22 cellular contexts compared by ENCODE assay signal in genomic region chr14:76495983-76496382, GRCh38.
DNase-seq lines count a peak whose midpoint lies in the region; ATAC-seq, FAIRE-seq and TF ChIP-seq lines count a peak whose summit lies in the region.
"Had no signal": no experiment of that assay in that cellular context is flagged by ENCODE, and none has a peak within 500 bp of the region (broad histone marks: within the 10 kb centered on the region; RNA-seq: fewer than 3 reads in every experiment).

No MANE protein-coding gene starts in this region.

- 93% methylated on average over 2 of the region's 2 CpGs; no CpG with 5 or more reads in 1 of the 2 experiments for WGBS in H1 (ENCODE audit: extremely low coverage in 1 of 2, insufficient coverage in 1 of 2, insufficient read length in 1 of 2, insufficient replicate concordance in 2 of 2, low coverage in 1 of 2, low lambda C conversion rate in 2 of 2, missing lambda C conversion rate in 1 of 2), 2 experiments

- TF ChIP-seq EP300 in H1 (IDR thresholded peaks at IDR 0.05; ENCODE audit: borderline replicate concordance in 1 of 2, low read depth in 2 of 2, low read length in 2 of 2) = no peak

- no peak overlapping the region for H4K91ac ChIP-seq in H1 (replicated peaks; ENCODE audit: insufficient read length, low read length)

- H3K27me3 ChIP-seq in SJSA1 (replicated peaks) (no peaks in the 10 kb centered on the region), H1 (replicated peaks in 1 of 4; ENCODE audit: control insufficient read depth in 3 of 4, extremely low read depth in 1 of 4, insufficient read depth in 3 of 4, low read length in 3 of 4) (no peaks in the 10 kb centered on the region), PC-3 (ENCODE audit: low read length) (peaks cover 43% of the 10 kb centered on the region)
- H3K27me3 ChIP-seq: BLaER1 treated with 17β-estradiol and CSF1 and Interleukin-3, amounts not matched to agents 10 nM and 100 nM had no signal

- TF ChIP-seq RAD21 in H1 (IDR thresholded peaks at IDR 0.05 in 1 of 2, conservative IDR thresholded peaks at IDR 0.05 in 1 of 2; ENCODE audit: low read depth in 2 of 2, low read length in 2 of 2) = no peak

- H3K9me2 ChIP-seq in PC-3 (replicated peaks; ENCODE audit: low read length) = no peaks in the 10 kb centered on the region

- H3K4me3 Mint-ChIP-seq in neural crest cell = no peak overlapping the region
- H3K4me3 Mint-ChIP-seq: B cell; CD8-positive, alpha-beta T cell; IgD-negative memory B cell had no signal

- H3F3A ChIP-seq in PC-3 (ENCODE audit: low read length, unreplicated experiment) = no peaks in the 10 kb centered on the region

- no peak overlapping the region for H3K18ac ChIP-seq in H1 (ENCODE audit: extremely low read depth, low read length)

- no peak for TF ChIP-seq POLR2A in H1 (IDR thresholded peaks at IDR 0.05; ENCODE audit: control extremely low read depth in 1 of 2, low read depth in 2 of 2, low read length in 2 of 2)

- intact Hi-C loops in PC-3 (cut with micrococcal nuclease) = no loop called here

- FAIRE-seq in H1 (lab: Jason Lieb, UNC) = no peak
- FAIRE-seq: GM12892, GM18507, HepG2 had no signal

- H3K14ac ChIP-seq in H1 (ENCODE audit: insufficient read length) = no peak overlapping the region

- ATAC-seq in PC-3 = no peak
- ATAC-seq: CD8-positive, alpha-beta T cell; HepG2 had no signal

- H3K4me1 ChIP-seq in HEK293 (ENCODE audit: control insufficient read depth, insufficient read depth, low read length) (no peaks in the 10 kb centered on the region), SJSA1 (replicated peaks) (peaks cover 49% of the 10 kb centered on the region), H1 (replicated peaks in 1 of 4; ENCODE audit: control insufficient read depth in 3 of 4, insufficient read depth in 4 of 4, low read length in 3 of 4) (no peaks in the 10 kb centered on the region), PC-3 (ENCODE audit: insufficient read depth, low read length) (no peaks in the 10 kb centered on the region)
- H3K4me1 ChIP-seq: HAP-1 had no signal

- no peak overlapping the region for H3K23ac ChIP-seq in H1 (ENCODE audit: insufficient read length)

- H3K4me1 Mint-ChIP-seq in neural crest cell = peaks cover 16% of the 10 kb centered on the region
- H3K4me1 Mint-ChIP-seq: B cell had no signal

- H2BK120ac ChIP-seq in H1 (replicated peaks; ENCODE audit: low read depth, low read length) = no peak overlapping the region

- H2BK12ac ChIP-seq in H1 (ENCODE audit: low read depth, low read length) = no peak overlapping the region

- H3K23me2 ChIP-seq in H1 (ENCODE audit: low read depth, low read length) = no peaks in the 10 kb centered on the region

- 0 out of 2 replicates have a peak overlapping the region, but pooled peaks have one; percentile 0 for H2AK5ac ChIP-seq in H1 (ENCODE audit: low read depth, low read length)

- H3K4ac ChIP-seq in H1 (replicated peaks; ENCODE audit: insufficient read length, low read depth, low read length) = no peak overlapping the region

- H4K8ac ChIP-seq in H1 (ENCODE audit: extremely low read depth, insufficient read depth, low read length) = no peak overlapping the region

- no peaks in the 10 kb centered on the region for H3K9me3 ChIP-seq in HEK293 (ENCODE audit: control insufficient read depth, insufficient read depth, low read depth, low read length)
- H3K9me3 ChIP-seq in SJSA1 (replicated peaks) = no peaks in the 10 kb centered on the region
- H3K9me3 ChIP-seq in H1 (ENCODE audit: insufficient read depth in 2 of 2, low read depth in 1 of 2, low read length in 1 of 2) = no peaks in the 10 kb centered on the region
- H3K9me3 ChIP-seq in PC-3 (ENCODE audit: low read length) = no peaks in the 10 kb centered on the region
- H3K9me3 ChIP-seq: BLaER1 treated with 17β-estradiol and CSF1 and Interleukin-3, amounts not matched to agents 10 nM and 100 nM; HAP-1 had no signal

- no peak overlapping the region; the same call in 1 of the 2 replicates for H2AFZ ChIP-seq in H1 (ENCODE audit: low read length)
- H2AFZ ChIP-seq in PC-3 (ENCODE audit: low read length) = no peak overlapping the region

- no peaks in the 10 kb centered on the region for H3K79me1 ChIP-seq in H1 (ENCODE audit: low read depth, low read length)

- no peak overlapping the region for H3K4me3 ChIP-seq in HEK293 (ENCODE audit: low read depth, low read length)
- H3K4me3 ChIP-seq in SJSA1 = no peak overlapping the region
- H3K4me3 ChIP-seq in H1 (ENCODE audit: extremely low read depth in 1 of 4, insufficient read depth in 2 of 4, low read depth in 3 of 4, low read length in 4 of 4) = no peak overlapping the region
- H3K4me3 ChIP-seq in PC-3 (ENCODE audit: low read length) = no peak overlapping the region
- H3K4me3 ChIP-seq: BLaER1 treated with 17β-estradiol and CSF1 and Interleukin-3, amounts not matched to agents 10 nM and 100 nM; HAP-1 had no signal

- H3K4me2 ChIP-seq in H1 (ENCODE audit: insufficient read depth in 1 of 2, low read depth in 2 of 2, low read length in 2 of 2) = no peak overlapping the region
- no peak overlapping the region for H3K4me2 ChIP-seq in PC-3 (ENCODE audit: low read length)
- H3K4me2 ChIP-seq: BLaER1 treated with 17β-estradiol and CSF1 and Interleukin-3, amounts not matched to agents 10 nM and 100 nM had no signal

- H4K20me1 ChIP-seq in H1 (replicated peaks in 1 of 2; ENCODE audit: control insufficient read depth in 1 of 2, insufficient read depth in 2 of 2, low read length in 2 of 2) (no peaks in the 10 kb centered on the region), PC-3 (ENCODE audit: low read length) (no peaks in the 10 kb centered on the region)
- H4K20me1 ChIP-seq: BLaER1 treated with 17β-estradiol and CSF1 and Interleukin-3, amounts not matched to agents 10 nM and 100 nM had no signal

- DNase-seq in SJSA1 (ENCODE audit: low read depth in 1 of 2, low spot score in 2 of 2) = peak; percentile 59 to 61
- DNase-seq in H1 (ENCODE audit: low read depth in 1 of 2, low spot score in 2 of 2) = no peak
- DNase-seq in neural crest cell (ENCODE audit: low read depth, low spot score) = no peak
- DNase-seq in D341Med (ENCODE audit: low spot score) = no peak
- DNase-seq in hypothalamus (lab: John Stamatoyannopoulos, UW) = no peak
- no peak for DNase-seq in PC-3
- DNase-seq: Calu3; CD8-positive, alpha-beta T cell; DMS 273 treated with DMSO at 0.1 percent for 48 hours; DMS53; DND-41; EL; KG1 had no signal

- no peak overlapping the region for H3K9ac ChIP-seq in H1 (replicated peaks in 1 of 4; ENCODE audit: extremely low read depth in 1 of 4, low read depth in 3 of 4, low read length in 3 of 4)
- H3K9ac ChIP-seq in PC-3 (ENCODE audit: low read length) = no peak overlapping the region
- H3K9ac ChIP-seq: BLaER1 treated with 17β-estradiol and CSF1 and Interleukin-3, amounts not matched to agents 10 nM and 100 nM had no signal

- H3K36me3 ChIP-seq in HEK293 (ENCODE audit: control insufficient read depth in 2 of 2, insufficient read depth in 1 of 2, low read length in 2 of 2) = no peaks in the 10 kb centered on the region
- no peaks in the 10 kb centered on the region for H3K36me3 ChIP-seq in SJSA1
- no peaks in the 10 kb centered on the region; a peak in 1 of 8 replicates for H3K36me3 ChIP-seq in H1 (ENCODE audit: control insufficient read depth in 2 of 4, insufficient read depth in 4 of 4, low read length in 3 of 4)
- H3K36me3 ChIP-seq in PC-3 (ENCODE audit: low read depth, low read length) = no peaks in the 10 kb centered on the region
- H3K36me3 ChIP-seq: BLaER1 treated with 17β-estradiol and CSF1 and Interleukin-3, amounts not matched to agents 10 nM and 100 nM; HAP-1 had no signal

- H3K27ac ChIP-seq in HEK293 (ENCODE audit: extremely low read depth, low read depth, low read length) (no peak overlapping the region), SJSA1 (peak overlapping the region; percentile 27), H1 (ENCODE audit: low read depth, low read length) (no peak overlapping the region), PC-3 (ENCODE audit: low read length) (no peak overlapping the region)
- H3K27ac ChIP-seq: BLaER1 treated with 17β-estradiol and CSF1 and Interleukin-3, amounts not matched to agents 10 nM and 100 nM; HL-60 had no signal

- H2BK15ac ChIP-seq in H1 (ENCODE audit: low read length) = no peak overlapping the region

- peak overlapping the region; percentile 29 for H3K27ac Mint-ChIP-seq in neural crest cell (ENCODE audit: unreplicated experiment)
- H3K27ac Mint-ChIP-seq: B cell; CD8-positive, alpha-beta T cell; IgD-negative memory B cell had no signal

- POLR2A ChIA-PET in HEK293 (lab: Yijun Ruan, JAX) = interaction anchor here (0.6 kb wide), 1 partner anchor 138 kb away, joined by 3 read pairs; no protein-coding TSS in a partner anchor
- POLR2A ChIA-PET in H1 (lab: Charles Lee; ENCODE audit: partially characterized antibody) = interaction anchor here (0.6 kb wide), 1 partner anchor 319 kb away, joined by 3 read pairs; no protein-coding TSS in a partner anchor
- POLR2A ChIA-PET in PC-3 (lab: Charles Lee; ENCODE audit: unreplicated experiment) = no interaction called here

- no peak overlapping the region for H2BK5ac ChIP-seq in H1 (ENCODE audit: low read depth, low read length)

- H3K79me2 ChIP-seq in H1 (ENCODE audit: control insufficient read depth in 1 of 2, insufficient read depth in 2 of 2, low read length in 2 of 2) (no peaks in the 10 kb centered on the region), PC-3 (ENCODE audit: low read length) (no peaks in the 10 kb centered on the region)

- H3K36me3 Mint-ChIP-seq in neural crest cell (ENCODE audit: low read depth) = no peaks in the 10 kb centered on the region
- H3K36me3 Mint-ChIP-seq: CD8-positive, alpha-beta T cell; IgD-negative memory B cell had no signal

- H3K9me3 Mint-ChIP-seq in neural crest cell = no peaks in the 10 kb centered on the region
- H3K9me3 Mint-ChIP-seq: CD8-positive, alpha-beta T cell; IgD-negative memory B cell had no signal

- H4K5ac ChIP-seq in H1 (ENCODE audit: insufficient read length, low read depth, low read length) = no peak overlapping the region

- CTCF ChIA-PET in HEK293 (lab: Yijun Ruan, JAX) = interaction anchor here (1.0 kb wide), 1 partner anchor 23 kb away, joined by 3 read pairs; no protein-coding TSS in a partner anchor
- CTCF ChIA-PET in H1 (lab: Charles Lee; ENCODE audit: partially characterized antibody) = interaction anchor here (1.1 to 6.9 kb wide), 7 partner anchors 11 to 50 kb away, joined by 3 to 87 read pairs (median 6); no protein-coding TSS in a partner anchor
- CTCF ChIA-PET in PC-3 (lab: Charles Lee) = no interaction called here

- no peaks in the 10 kb centered on the region for H3K27me3 Mint-ChIP-seq in neural crest cell (ENCODE audit: low read depth)

- no peak overlapping the region for H2BK20ac ChIP-seq in H1 (ENCODE audit: low read length)

- TF ChIP-seq CTCF in HEK293 (tag by site-specific recombination; IDR thresholded peaks at IDR 0.05) (no peak), H1 (IDR thresholded peaks at IDR 0.05; ENCODE audit: control extremely low read depth in 1 of 3, insufficient read depth in 1 of 3, low read depth in 1 of 3, low read length in 3 of 3) (no peak), neural crest cell (conservative IDR thresholded peaks at IDR 0.05) (no peak), PC-3 (conservative IDR thresholded peaks at IDR 0.05; ENCODE audit: low read depth, low read length) (no peak)

- no TSS peak for BruUV-seq in PC-3 (replicated peaks; lab: Mats Ljungman, UMichigan)

- no peak overlapping the region for H3K56ac ChIP-seq in H1 (replicated peaks; ENCODE audit: insufficient read length, low read depth, low read length)

TF ChIP-seq in HEK293, 187 proteins besides CTCF, POLR2A, EP300 and RAD21 (continues in another document):
- peak; percentile 56 for TF ChIP-seq GLIS1 (tag by site-specific recombination; IDR thresholded peaks at IDR 0.05)

Comparison
In these comparisons a context has a peak if more than half of its experiments do, and no peak if none do; other contexts are left out.
1. DNase-seq: peak in SJSA1 (2 of 2); none in H1 (0 of 2), neural crest cell (single experiment), D341Med (single experiment), hypothalamus (0 of 51) and PC-3 (single experiment).